Comparison of ENCODE assay signal across 25 cellular contexts in the genomic region with DNA sequence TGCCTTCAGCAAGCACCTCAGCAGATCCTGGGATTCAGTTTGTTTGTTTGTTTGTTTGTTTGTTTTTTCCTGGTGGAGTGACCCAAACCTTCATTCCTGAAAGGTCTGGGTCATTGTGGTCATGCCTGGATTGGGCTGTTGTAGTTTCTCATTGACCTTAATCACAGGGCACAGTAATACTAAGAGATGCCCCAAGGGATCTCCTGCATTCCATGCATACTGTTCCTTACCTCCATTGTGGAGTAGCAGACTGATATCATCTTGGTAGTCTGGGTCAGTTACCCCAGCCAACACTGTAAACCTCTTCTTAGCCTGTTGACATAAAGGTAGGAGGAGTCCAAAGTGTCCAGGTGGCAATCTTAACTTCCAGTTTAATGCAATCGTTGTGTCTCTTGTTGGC.
"Had no signal": no experiment of that assay in that cellular context is flagged by ENCODE, and none has a peak within 500 bp of the region (broad histone marks: within the 10 kb centered on the region; RNA-seq: fewer than 3 reads in every experiment).

No MANE protein-coding gene starts in this region.

- ATAC-seq: natural killer cell; right cardiac atrium; sciatic nerve; stimulated activated naive B cell treated with anti-CD40 and anti-IgM and Interleukin-4, amounts not matched to agents 10 μg/mL and 1 μg/mL and 100 μg/mL, for 72 hours; stimulated activated naive CD8-positive, alpha-beta T cell treated with anti-CD3 and anti-CD28 coated beads, Interleukin-15, Interleukin-2, amounts not matched to agents 100 U/mL and 50 U/mL, for 24 hours; upper lobe of right lung had no signal

- H3K27me3 ChIP-seq: neural progenitor cell, ovary, stomach, testis, thyroid gland, transverse colon, upper lobe of right lung had no signal

- H3K27ac ChIP-seq: left ventricle myocardium inferior, neural progenitor cell, ovary, skin epidermis, stomach, testis, thyroid gland, transverse colon, upper lobe of right lung had no signal

- H3K9me3 ChIP-seq: ovary, testis, thyroid gland, transverse colon, upper lobe of right lung had no signal

- H3K9ac ChIP-seq: neural progenitor cell had no signal

- H2AFZ ChIP-seq: neural progenitor cell had no signal

- H3K4me2 ChIP-seq: neural progenitor cell had no signal

- H3K4me3 ChIP-seq: left ventricle myocardium inferior, lung, neural progenitor cell, ovary, skin epidermis, stomach, testis, thyroid gland, transverse colon, upper lobe of right lung had no signal

- DNase-seq: hippocampal formation; kidney; left ventricle myocardium inferior; mesenchymal stem cell; naive B cell; natural killer cell; nephron progenitor cell; ovary; retina; right cardiac atrium; stimulated activated CD4-positive, alpha-beta T cell treated with anti-CD3 and anti-CD28 coated beads, Interleukin-12 subunit alpha, Interleukin-12 subunit beta, amount 100 ng/mL, for 4 hours; stimulated activated CD4-positive, alpha-beta T cell treated with anti-CD3 and anti-CD28 coated beads, Interleukin-15, amount 100 ng/mL, for 24 hours; stimulated activated CD4-positive, alpha-beta T cell treated with anti-CD3 and anti-CD28 coated beads, Interleukin-2, amount 100 ng/mL, for 24 hours; stimulated activated CD4-positive, alpha-beta T cell treated with anti-CD3 and anti-CD28 coated beads, Interleukin-4, amount 100 ng/mL, for 1 hour; stimulated activated naive B cell treated with anti-CD40 and anti-IgM and Interleukin-4, amounts not matched to agents 10 μg/mL and 1 μg/mL and 100 μg/mL, for 72 hours; stimulated activated naive CD8-positive, alpha-beta T cell treated with anti-CD3 and anti-CD28 coated beads, Interleukin-15, Interleukin-2, amounts not matched to agents 100 U/mL and 50 U/mL, for 24 hours; stomach; testis; thyroid gland; transverse colon; upper lobe of right lung had no signal

- H3K36me3 ChIP-seq: left ventricle myocardium inferior, neural progenitor cell, ovary, stomach, thyroid gland, transverse colon, upper lobe of right lung had no signal

- H3K4me1 ChIP-seq: left ventricle myocardium inferior, neural progenitor cell, stomach, testis, thyroid gland, transverse colon, upper lobe of right lung had no signal
